ENCODE assay signal across 30 cellular contexts in genomic region chr9:89845862-89846261, GRCh38.
"Had no signal": no experiment of that assay in that cellular context is flagged by ENCODE, and none has a peak within 500 bp of the region (broad histone marks: within the 10 kb centered on the region; RNA-seq: fewer than 3 reads in every experiment).

No MANE protein-coding gene starts in this region.

- H3K27ac ChIP-seq: brain microvascular endothelial cell, esophagus squamous epithelium, heart right ventricle, left ventricle myocardium inferior, pancreas, sigmoid colon, tibial artery had no signal

- H3K27ac Mint-ChIP-seq: activated B cell treated with CpG ODN at 0.5 μM for 24 hours; activated CD8-positive, alpha-beta T cell treated with anti-CD3 and anti-CD28 coated beads for 36 hours; activated naive CD8-positive, alpha-beta T cell; activated T-cell treated with anti-CD3 and anti-CD28 coated beads, Interleukin-2, amount 50 U/mL, for 72 hours; stimulated activated memory B cell treated with anti-CD40 and anti-IgM and Interleukin-4, amounts not matched to agents 10 μg/mL and 1 μg/mL and 100 μg/mL, for 72 hours; T-helper 17 cell had no signal

- H3K36me3 Mint-ChIP-seq: activated naive CD8-positive, alpha-beta T cell; naive thymus-derived CD4-positive, alpha-beta T cell; stimulated activated memory B cell treated with anti-CD40 and anti-IgM and Interleukin-4, amounts not matched to agents 10 μg/mL and 1 μg/mL and 100 μg/mL, for 72 hours had no signal

- H3K4me1 Mint-ChIP-seq: activated B cell treated with CpG ODN at 0.5 μM for 24 hours; stimulated activated memory B cell treated with anti-CD40 and anti-IgM and Interleukin-4, amounts not matched to agents 10 μg/mL and 1 μg/mL and 100 μg/mL, for 72 hours had no signal

- H3K9me3 ChIP-seq: esophagus squamous epithelium, heart right ventricle, left ventricle myocardium inferior, pancreas, prostate gland, stomach, tibial artery had no signal

- H3K27me3 ChIP-seq: brain microvascular endothelial cell, esophagus squamous epithelium, heart right ventricle, pancreas, sigmoid colon, stomach, tibial artery had no signal

- DNase-seq: activated B cell treated with CpG ODN at 0.5 μM for 24 hours; activated CD4-positive, alpha-beta T cell treated with anti-CD3 and anti-CD28 coated beads, Interleukin-2, amount 50 U/mL, for 1 hour; activated CD8-positive, alpha-beta T cell treated with anti-CD3 and anti-CD28 coated beads for 36 hours; activated naive CD4-positive, alpha-beta T cell; activated T-cell treated with anti-CD3 and anti-CD28 coated beads for 4 hours; activated T-cell treated with anti-CD3 and anti-CD28 coated beads, Interleukin-2, amount 50 U/mL, for 72 hours; amniotic stem cell; brain microvascular endothelial cell; caudate nucleus; esophagus squamous epithelium; foreskin melanocyte; heart right ventricle; kidney glomerular epithelial cell; left ventricle myocardium inferior; mammary epithelial cell; midbrain; naive thymus-derived CD4-positive, alpha-beta T cell; retina; sigmoid colon; small intestine; stimulated activated CD4-positive, alpha-beta T cell treated with anti-CD3 and anti-CD28 coated beads, Interleukin-1b, Interleukin-23, amount 100 ng/mL, for 48 hours; stimulated activated CD4-positive, alpha-beta T cell treated with anti-CD3 and anti-CD28 coated beads, Interleukin-4, amount 100 ng/mL, for 4 hours; stimulated activated CD8-positive, alpha-beta memory T cell treated with anti-CD3 and anti-CD28 coated beads, Interleukin-4, amount 100 ng/mL, for 48 hours; stomach; T-helper 17 cell; tibial artery had no signal

- H3K9me3 Mint-ChIP-seq: activated B cell treated with CpG ODN at 0.5 μM for 24 hours; activated CD8-positive, alpha-beta T cell treated with anti-CD3 and anti-CD28 coated beads for 36 hours; stimulated activated memory B cell treated with anti-CD40 and anti-IgM and Interleukin-4, amounts not matched to agents 10 μg/mL and 1 μg/mL and 100 μg/mL, for 72 hours had no signal

- H3K36me3 ChIP-seq: brain microvascular endothelial cell, esophagus squamous epithelium, heart right ventricle, left ventricle myocardium inferior, pancreas, prostate gland, sigmoid colon, stomach, tibial artery had no signal

- H3K27me3 Mint-ChIP-seq: activated B cell treated with CpG ODN at 0.5 μM for 24 hours; activated CD8-positive, alpha-beta T cell treated with anti-CD3 and anti-CD28 coated beads for 36 hours had no signal

- H3K4me1 ChIP-seq: sigmoid colon had no signal

- ATAC-seq: activated CD8-positive, alpha-beta T cell treated with anti-CD3 and anti-CD28 coated beads for 36 hours; activated T-cell treated with anti-CD3 and anti-CD28 coated beads, Interleukin-2, amount 50 U/mL, for 72 hours; heart right ventricle; naive thymus-derived CD4-positive, alpha-beta T cell; pancreas; stimulated activated memory B cell treated with anti-CD40 and anti-IgM and Interleukin-4, amounts not matched to agents 10 μg/mL and 1 μg/mL and 100 μg/mL, for 72 hours; T-helper 17 cell had no signal

- H3K4me3 Mint-ChIP-seq: activated B cell treated with CpG ODN at 0.5 μM for 24 hours; activated CD8-positive, alpha-beta T cell treated with anti-CD3 and anti-CD28 coated beads for 36 hours; activated naive CD8-positive, alpha-beta T cell; activated T-cell treated with anti-CD3 and anti-CD28 coated beads, Interleukin-2, amount 50 U/mL, for 72 hours; naive thymus-derived CD4-positive, alpha-beta T cell; stimulated activated memory B cell treated with anti-CD40 and anti-IgM and Interleukin-4, amounts not matched to agents 10 μg/mL and 1 μg/mL and 100 μg/mL, for 72 hours; T-helper 17 cell had no signal

- H3K4me3 ChIP-seq: esophagus squamous epithelium, heart right ventricle, left ventricle myocardium inferior, pancreas, prostate gland, sigmoid colon, stomach, tibial artery had no signal
